7 cellular contexts compared by ENCODE assay signal in the genomic region with DNA sequence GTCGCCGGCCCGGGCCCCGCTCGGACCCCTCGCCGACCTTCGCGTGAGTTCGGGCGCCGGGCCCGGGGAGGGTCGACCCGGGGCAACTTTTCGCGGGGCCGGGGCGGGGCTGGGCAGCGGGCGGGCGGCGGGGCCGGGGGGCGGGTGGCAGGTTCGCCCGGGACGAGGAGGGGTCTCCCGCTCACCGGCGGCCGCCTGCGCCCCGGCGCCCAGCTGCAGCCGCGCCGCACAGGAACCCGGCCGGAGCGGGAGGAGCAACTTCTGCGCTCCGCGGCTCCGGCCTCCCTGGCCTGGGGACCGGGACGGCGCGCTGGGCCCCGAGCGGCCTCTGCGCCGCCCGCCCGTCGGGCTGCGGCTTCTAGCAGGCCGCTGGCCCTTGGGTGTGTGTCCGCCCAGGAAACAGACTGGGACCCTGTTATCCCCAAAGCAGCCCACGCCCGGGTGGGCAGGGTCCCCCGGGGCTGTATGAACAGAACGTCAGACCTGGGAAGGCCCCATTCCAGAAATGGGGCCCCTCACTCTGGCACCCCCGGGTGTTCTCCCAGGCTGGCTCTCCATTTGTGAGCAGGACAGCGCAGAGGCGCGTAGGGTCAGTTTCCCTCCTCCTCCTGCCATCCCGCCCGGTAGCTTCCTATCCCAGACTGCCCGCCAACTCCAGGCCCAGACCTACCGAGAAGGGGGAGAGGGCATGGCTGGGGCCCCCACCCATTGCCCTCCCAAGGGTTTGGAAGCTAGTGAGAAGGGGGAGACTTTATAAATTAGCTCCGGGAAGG. TPM values are rescaled to one million over a fixed set of nuclear protein-coding genes. Genes with fewer than 3 reads are reported as not detected.
DNase-seq lines count a peak whose midpoint lies in the region; ATAC-seq and TF ChIP-seq lines count a peak whose summit lies in the region.

No MANE protein-coding gene starts in this region.

- H3K36me3 Mint-ChIP-seq in natural killer cell treated with Interleukin-12 subunit alpha and Interleukin-12 subunit beta and Interleukin-15 and Interleukin-18, amount 100 ng/mL, for 72 hours: no peaks in the 10 kb centered on the region

- no peaks in the 10 kb centered on the region for H3K27me3 ChIP-seq in esophagus (ENCODE audit: control insufficient read depth in 1 of 2, insufficient read depth in 2 of 2, low read length in 2 of 2)

- peak overlapping the region; percentile 92 to 98 for H3K27ac ChIP-seq in esophagus (ENCODE audit: low read depth in 2 of 2, low read length in 1 of 2)

- peak overlapping the region; percentile 25 for H3K4me3 Mint-ChIP-seq in natural killer cell treated with Interleukin-12 subunit alpha and Interleukin-12 subunit beta and Interleukin-15 and Interleukin-18, amount 100 ng/mL, for 72 hours

- 1% methylated on average over 29 to 72 of the region's 72 CpGs for whole genome bisulfite sequencing in esophagus, 2 donors

- no peaks in the 10 kb centered on the region for H3K9me3 Mint-ChIP-seq in natural killer cell treated with Interleukin-12 subunit alpha and Interleukin-12 subunit beta and Interleukin-15 and Interleukin-18, amount 100 ng/mL, for 72 hours

- peaks cover 8 to 9% of the 10 kb centered on the region in 2 donors for H3K4me1 Mint-ChIP-seq in natural killer cell treated with Interleukin-12 subunit alpha and Interleukin-12 subunit beta and Interleukin-15 and Interleukin-18, amount 100 ng/mL, for 72 hours (ENCODE audit: low read depth in 2 of 2)

- DNase-seq in GM20000 (ENCODE audit: low spot score): peak; percentile 81
- DNase-seq in RKO (ENCODE audit: low spot score): peak; percentile 65
- DNase-seq in natural killer cell treated with Interleukin-12 subunit alpha and Interleukin-12 subunit beta and Interleukin-15 and Interleukin-18, amount 100 ng/mL, for 72 hours (ENCODE audit: low spot score): no peak

- no peaks in the 10 kb centered on the region for H3K36me3 ChIP-seq in esophagus (ENCODE audit: control insufficient read depth in 2 of 2, insufficient read depth in 2 of 2, low read length in 1 of 2)

- no peaks in the 10 kb centered on the region for H3K27me3 Mint-ChIP-seq in natural killer cell treated with Interleukin-12 subunit alpha and Interleukin-12 subunit beta and Interleukin-15 and Interleukin-18, amount 100 ng/mL, for 72 hours

- no peak for ATAC-seq in natural killer cell treated with Interleukin-12 subunit alpha and Interleukin-12 subunit beta and Interleukin-15 and Interleukin-18, amount 100 ng/mL, for 72 hours
- ATAC-seq in HG02885 (IDR thresholded peaks at IDR 0.05; ENCODE audit: poor library complexity, unreplicated experiment): no peak
- no peak for ATAC-seq in esophagus mucosa
- no peak for ATAC-seq in HG03457 (IDR thresholded peaks at IDR 0.05; ENCODE audit: unreplicated experiment)

- peaks cover 16 to 54% of the 10 kb centered on the region in 2 donors for H3K4me1 ChIP-seq in esophagus (ENCODE audit: control insufficient read depth in 2 of 2, insufficient read depth in 2 of 2, low read length in 1 of 2)

- H3K27ac Mint-ChIP-seq in natural killer cell treated with Interleukin-12 subunit alpha and Interleukin-12 subunit beta and Interleukin-15 and Interleukin-18, amount 100 ng/mL, for 72 hours: no peak overlapping the region

- H3K9me3 ChIP-seq in esophagus (ENCODE audit: control insufficient read depth in 2 of 2, insufficient read depth in 1 of 2, low read depth in 1 of 2, low read length in 1 of 2): no peaks in the 10 kb centered on the region

- TF ChIP-seq CTCF in GM20000 (IDR thresholded peaks at IDR 0.05; ENCODE audit: extremely low read depth, missing control alignments): no peak

- H3K4me3 ChIP-seq in esophagus (ENCODE audit: low read depth in 1 of 2, low read length in 2 of 2): peak overlapping the region; percentile 72 to 91

RNA-seq across cellular contexts. Expression of a gene that starts 0.7 kb away (rescaled TPM):
- 10 to 100 TPM; 31.4 to 63.4 TPM for polyA plus RNA-seq in esophagus
- total RNA-seq in natural killer cell treated with Interleukin-12 subunit alpha and Interleukin-12 subunit beta and Interleukin-15 and Interleukin-18, amount 100 ng/mL, for 72 hours: 1 to 10 TPM; 3.8 to 4.9 TPM
- 52.4 TPM for total RNA-seq in esophagus mucosa
